Comparison of ENCODE assay signal across 31 cellular contexts in genomic region chr18:923144-923543, GRCh38. TPM values are rescaled to one million over a fixed set of nuclear protein-coding genes. Genes with fewer than 3 reads are reported as not detected.
DNase-seq lines count a peak whose midpoint lies in the region; ATAC-seq, FAIRE-seq and TF ChIP-seq lines count a peak whose summit lies in the region.
"Had no signal": no experiment of that assay in that cellular context is flagged by ENCODE, and none has a peak within 500 bp of the region (broad histone marks: within the 10 kb centered on the region; RNA-seq: fewer than 3 reads in every experiment).

No MANE protein-coding gene starts in this region.

- POLR2A ChIA-PET in H1 (lab: Charles Lee; ENCODE audit: partially characterized antibody) = interaction anchor here (0.6 kb wide), 1 partner anchor 76 kb away, joined by 3 read pairs; no protein-coding TSS in a partner anchor

- peak overlapping the region; percentile 49; the same call in 1 of the 2 replicates for H2AFZ ChIP-seq in H1 (ENCODE audit: low read length)
- H2AFZ ChIP-seq in smooth muscle cell (ENCODE audit: low read depth) = no peak overlapping the region

- H2BK120ac ChIP-seq in H1 (replicated peaks; ENCODE audit: low read depth, low read length) = no peak overlapping the region

- H4K5ac ChIP-seq in H1 (ENCODE audit: insufficient read length, low read depth, low read length) = no peak overlapping the region

- no peak for ATAC-seq in GM21529 (IDR thresholded peaks at IDR 0.05; ENCODE audit: unreplicated experiment)
- no peak for ATAC-seq in HG02973 (IDR thresholded peaks at IDR 0.05; ENCODE audit: unreplicated experiment)
- ATAC-seq in stimulated activated naive CD8-positive, alpha-beta T cell treated with anti-CD3 and anti-CD28 coated beads, Interleukin-15, Interleukin-2, amounts not matched to agents 100 U/mL and 50 U/mL, for 24 hours = no peak
- ATAC-seq: heart right ventricle; K562; naive thymus-derived CD4-positive, alpha-beta T cell; stimulated activated naive B cell treated with anti-CD40 and anti-IgM and Interleukin-4, amounts not matched to agents 10 μg/mL and 1 μg/mL and 100 μg/mL, for 72 hours had no signal

- H3K27me3 ChIP-seq in H1 (replicated peaks in 1 of 4; ENCODE audit: control insufficient read depth in 3 of 4, extremely low read depth in 1 of 4, insufficient read depth in 3 of 4, low read length in 3 of 4) (no peaks in the 10 kb centered on the region), smooth muscle cell (ENCODE audit: low read depth) (peaks cover 7% of the 10 kb centered on the region)
- H3K27me3 ChIP-seq: breast epithelium, upper lobe of left lung had no signal

- H2BK12ac ChIP-seq in H1 (ENCODE audit: low read depth, low read length) = no peak overlapping the region

- H3K9me3 ChIP-seq in H1 (ENCODE audit: insufficient read depth in 2 of 2, low read depth in 1 of 2, low read length in 1 of 2) (no peaks in the 10 kb centered on the region), smooth muscle cell (replicated peaks; ENCODE audit: low read depth) (no peaks in the 10 kb centered on the region)
- H3K9me3 ChIP-seq: breast epithelium, heart right ventricle, upper lobe of left lung had no signal

- TF ChIP-seq EP300 in H1 (IDR thresholded peaks at IDR 0.05; ENCODE audit: borderline replicate concordance in 1 of 2, low read depth in 2 of 2, low read length in 2 of 2) = no peak

- H3K56ac ChIP-seq in H1 (replicated peaks; ENCODE audit: insufficient read length, low read depth, low read length) = no peak overlapping the region

- H3K36me3 ChIP-seq in H1 (ENCODE audit: control insufficient read depth in 2 of 4, insufficient read depth in 4 of 4, low read length in 3 of 4) (no peaks in the 10 kb centered on the region), smooth muscle cell (ENCODE audit: low read depth) (no peaks in the 10 kb centered on the region)
- H3K36me3 ChIP-seq: breast epithelium, heart right ventricle, upper lobe of left lung had no signal

- DNase-seq in DMS53 treated with DMSO at 0.1 percent for 48 hours (lab: John Stamatoyannopoulos, UW; ENCODE audit: unreplicated experiment) = peak; percentile 100
- DNase-seq in NCI-H2029 (lab: John Stamatoyannopoulos, UW) = peak; percentile 79
- peak; percentile 96 for DNase-seq in NCI-H69 (lab: John Stamatoyannopoulos, UW)
- no peak for DNase-seq in H1 (ENCODE audit: low read depth in 1 of 2, low spot score in 2 of 2)
- no peak for DNase-seq in smooth muscle cell (lab: John Stamatoyannopoulos, UW; ENCODE audit: unreplicated experiment)
- no peak for DNase-seq in stimulated activated naive CD8-positive, alpha-beta T cell treated with anti-CD3 and anti-CD28 coated beads, Interleukin-15, Interleukin-2, amounts not matched to agents 100 U/mL and 50 U/mL, for 24 hours
- DNase-seq: ACHN; activated B cell treated with CpG ODN at 0.5 μM for 24 hours; activated CD4-positive, alpha-beta T cell treated with anti-CD3 and anti-CD28 coated beads, Interleukin-2, amount 50 U/mL, for 1 hour; activated effector memory CD4-positive, alpha-beta T cell treated with anti-CD3 and anti-CD28 coated beads, Interleukin-2, amount 50 U/mL, for 16 hours; activated T-cell treated with anti-CD3 and anti-CD28 coated beads, Interleukin-2, amount 50 U/mL, for 24 hours; CD8-positive, alpha-beta memory T cell; GDM1; heart right ventricle; naive thymus-derived CD4-positive, alpha-beta T cell; NCI-H1048; NCI-H2081 treated with DMSO at 0.1 percent for 48 hours; NCI-H526; RPMI8226; stimulated activated naive B cell treated with anti-CD40 and anti-IgM and Interleukin-4, amounts not matched to agents 10 μg/mL and 1 μg/mL and 100 μg/mL, for 72 hours; upper lobe of left lung had no signal

- H3K4me3 ChIP-seq in H1 (ENCODE audit: extremely low read depth in 1 of 4, insufficient read depth in 2 of 4, low read depth in 3 of 4, low read length in 4 of 4) (no peak overlapping the region), smooth muscle cell (no peak overlapping the region)
- H3K4me3 ChIP-seq: breast epithelium, heart right ventricle, K562, upper lobe of left lung had no signal

- H4K20me1 ChIP-seq in H1 (replicated peaks in 1 of 2; ENCODE audit: control insufficient read depth in 1 of 2, insufficient read depth in 2 of 2, low read length in 2 of 2) (no peaks in the 10 kb centered on the region), smooth muscle cell (ENCODE audit: low read depth) (no peaks in the 10 kb centered on the region)

- no peaks in the 10 kb centered on the region for H3K23me2 ChIP-seq in H1 (ENCODE audit: low read depth, low read length)

- TF ChIP-seq RAD21 in H1 (IDR thresholded peaks at IDR 0.05 in 1 of 2, conservative IDR thresholded peaks at IDR 0.05 in 1 of 2; ENCODE audit: low read depth in 2 of 2, low read length in 2 of 2) = no peak

- no peak overlapping the region for H2BK20ac ChIP-seq in H1 (ENCODE audit: low read length)

- no peaks in the 10 kb centered on the region for H3K79me1 ChIP-seq in H1 (ENCODE audit: low read depth, low read length)

- no peak overlapping the region for H3K23ac ChIP-seq in H1 (ENCODE audit: insufficient read length)

- H3K4me2 ChIP-seq in H1 (ENCODE audit: insufficient read depth in 1 of 2, low read depth in 2 of 2, low read length in 2 of 2) (no peak overlapping the region), smooth muscle cell (no peak overlapping the region)

- no peak overlapping the region for H2AK5ac ChIP-seq in H1 (ENCODE audit: low read depth, low read length)

- no peak overlapping the region for H3K14ac ChIP-seq in H1 (ENCODE audit: insufficient read length)

- H3K27ac ChIP-seq in H1 (ENCODE audit: low read depth, low read length) = no peak overlapping the region
- H3K27ac ChIP-seq in smooth muscle cell (ENCODE audit: low read depth) = no peak overlapping the region
- H3K27ac ChIP-seq: breast epithelium, heart right ventricle, upper lobe of left lung had no signal

- TF ChIP-seq POLR2A in H1 (IDR thresholded peaks at IDR 0.05; ENCODE audit: control extremely low read depth in 1 of 2, low read depth in 2 of 2, low read length in 2 of 2) = no peak

- no peaks in the 10 kb centered on the region for H3K4me1 ChIP-seq in H1 (replicated peaks in 1 of 4; ENCODE audit: control insufficient read depth in 3 of 4, insufficient read depth in 4 of 4, low read length in 3 of 4)
- H3K4me1 ChIP-seq in smooth muscle cell (ENCODE audit: low read depth) = no peaks in the 10 kb centered on the region
- H3K4me1 ChIP-seq: breast epithelium, heart right ventricle, upper lobe of left lung had no signal

- no peak overlapping the region for H3K18ac ChIP-seq in H1 (ENCODE audit: extremely low read depth, low read length)

- TF ChIP-seq CTCF in H1 (IDR thresholded peaks at IDR 0.05; ENCODE audit: control extremely low read depth in 1 of 3, insufficient read depth in 1 of 3, low read depth in 1 of 3, low read length in 3 of 3) (no peak), smooth muscle cell (IDR thresholded peaks at IDR 0.05; ENCODE audit: borderline replicate concordance, insufficient read depth, poor library complexity, severe bottlenecking) (no peak)

- H2BK15ac ChIP-seq in H1 (ENCODE audit: low read length) = no peak overlapping the region

- no peak overlapping the region for H4K91ac ChIP-seq in H1 (replicated peaks; ENCODE audit: insufficient read length, low read length)

- H4K8ac ChIP-seq in H1 (ENCODE audit: extremely low read depth, insufficient read depth, low read length) = no peak overlapping the region

- no peak overlapping the region for H2BK5ac ChIP-seq in H1 (ENCODE audit: low read depth, low read length)

- H3K79me2 ChIP-seq in H1 (ENCODE audit: control insufficient read depth in 1 of 2, insufficient read depth in 2 of 2, low read length in 2 of 2) (no peaks in the 10 kb centered on the region), smooth muscle cell (ENCODE audit: low read depth) (no peaks in the 10 kb centered on the region)

- no peaks in the 10 kb centered on the region for H3F3A ChIP-seq in smooth muscle cell (ENCODE audit: low read depth)

- no peak overlapping the region for H3K4ac ChIP-seq in H1 (replicated peaks; ENCODE audit: insufficient read length, low read depth, low read length)

- 92% methylated on average over 3 of the region's 3 CpGs; no CpG with 5 or more reads in 1 of the 2 experiments for WGBS in H1 (ENCODE audit: extremely low coverage in 1 of 2, insufficient coverage in 1 of 2, insufficient read length in 1 of 2, insufficient replicate concordance in 2 of 2, low coverage in 1 of 2, low lambda C conversion rate in 2 of 2, missing lambda C conversion rate in 1 of 2), 2 experiments
- WGBS in smooth muscle cell (ENCODE audit: low lambda C conversion rate) = 90% methylated on average over 3 of the region's 3 CpGs

- no peak overlapping the region for H3K9ac ChIP-seq in H1 (replicated peaks in 1 of 4; ENCODE audit: extremely low read depth in 1 of 4, low read depth in 3 of 4, low read length in 3 of 4)
- no peak overlapping the region for H3K9ac ChIP-seq in smooth muscle cell (ENCODE audit: low read depth)

- FAIRE-seq in H1 (lab: Jason Lieb, UNC) = no peak
- FAIRE-seq: endothelial cell of umbilical vein, frontal cortex, K562 had no signal

- CTCF ChIA-PET in H1 (lab: Charles Lee; ENCODE audit: partially characterized antibody) = interaction anchor here (1.0 kb wide), 1 partner anchor 141 kb away, joined by 6 read pairs; no protein-coding TSS in a partner anchor

TF ChIP-seq in H1, 55 proteins besides CTCF, POLR2A, EP300 and RAD21:
- no peak for TF ChIP-seq SIN3A (conservative IDR thresholded peaks at IDR 0.05 in 1 of 2, IDR thresholded peaks at IDR 0.05 in 1 of 2; ENCODE audit: low read depth in 1 of 2, low read length in 2 of 2)
- TF ChIP-seq CHD1 (IDR thresholded peaks at IDR 0.05; ENCODE audit: low read depth, low read length) = no peak
- no peak for TF ChIP-seq ASH2L (IDR thresholded peaks at IDR 0.05; ENCODE audit: low read length)
- TF ChIP-seq JUND (IDR thresholded peaks at IDR 0.05; ENCODE audit: low read length) = no peak
TF ChIP-seq in H1: peak in this region for 0.

RNA-seq across cellular contexts. Expression of gene ADCYAP1, which starts 18.5 kb away (rescaled TPM):
- total RNA-seq in H1 (2021; fragmentation: NEBNext Ultra II Directional; extraction: Animal tissue kit (Norgen Biotek cat#: 25700)) = not detected in 2 replicates
- polyA plus RNA-seq in H1 (2011; rRNA removed) = 0.02 and 0.14 TPM in 2 replicates
- polyA plus RNA-seq in H1 (2011; cell fraction: cytosol; rRNA removed) = 0.03 TPM
- not detected for polyA plus RNA-seq in H1 (2011; cell fraction: nucleus; rRNA removed)
- not detected in 4 replicates for polyA plus RNA-seq in H1 (2012, experiment 1 of 2)
- not detected for polyA plus RNA-seq in H1 (2012, experiment 2 of 2)
- not detected for polyA plus RNA-seq in H1 (2013, experiment 1 of 2)
- polyA plus RNA-seq in H1 (2013, experiment 2 of 2) = not detected
- not detected in 2 replicates for polyA minus RNA-seq in H1 (2011; rRNA and poly(A)+ RNA removed)
- polyA minus RNA-seq in H1 (2011; cell fraction: cytosol; rRNA and poly(A)+ RNA removed) = not detected
- not detected for polyA minus RNA-seq in H1 (2011; cell fraction: nucleus; rRNA and poly(A)+ RNA removed)
- total RNA-seq in smooth muscle cell = not detected in 2 replicates
- not detected in 2 replicates for polyA plus RNA-seq in smooth muscle cell
- total RNA-seq: activated B cell treated with CpG ODN at 0.5 μM for 24 hours; CD8-positive, alpha-beta memory T cell; chondrocyte; endothelial cell of umbilical vein; HT1080; K562; kidney epithelial cell; SK-MEL-5 had no signal
- polyA plus RNA-seq: CD8-positive, alpha-beta memory T cell; endothelial cell of umbilical vein; naive thymus-derived CD4-positive, alpha-beta T cell had no signal

Comparison
In these comparisons a context has a peak if more than half of its experiments do, and no peak if none do; other contexts are left out.
1. DNase-seq: peak in DMS53 treated with DMSO at 0.1 percent for 48 hours (single experiment), NCI-H2029 (single experiment) and NCI-H69 (single experiment); none in H1 (0 of 2), smooth muscle cell (single experiment) and stimulated activated naive CD8-positive, alpha-beta T cell treated with anti-CD3 and anti-CD28 coated beads, Interleukin-15, Interleukin-2, amounts not matched to agents 100 U/mL and 50 U/mL, for 24 hours (single experiment).